Comparison of ENCODE assay signal across 8 cellular contexts in the genomic region with DNA sequence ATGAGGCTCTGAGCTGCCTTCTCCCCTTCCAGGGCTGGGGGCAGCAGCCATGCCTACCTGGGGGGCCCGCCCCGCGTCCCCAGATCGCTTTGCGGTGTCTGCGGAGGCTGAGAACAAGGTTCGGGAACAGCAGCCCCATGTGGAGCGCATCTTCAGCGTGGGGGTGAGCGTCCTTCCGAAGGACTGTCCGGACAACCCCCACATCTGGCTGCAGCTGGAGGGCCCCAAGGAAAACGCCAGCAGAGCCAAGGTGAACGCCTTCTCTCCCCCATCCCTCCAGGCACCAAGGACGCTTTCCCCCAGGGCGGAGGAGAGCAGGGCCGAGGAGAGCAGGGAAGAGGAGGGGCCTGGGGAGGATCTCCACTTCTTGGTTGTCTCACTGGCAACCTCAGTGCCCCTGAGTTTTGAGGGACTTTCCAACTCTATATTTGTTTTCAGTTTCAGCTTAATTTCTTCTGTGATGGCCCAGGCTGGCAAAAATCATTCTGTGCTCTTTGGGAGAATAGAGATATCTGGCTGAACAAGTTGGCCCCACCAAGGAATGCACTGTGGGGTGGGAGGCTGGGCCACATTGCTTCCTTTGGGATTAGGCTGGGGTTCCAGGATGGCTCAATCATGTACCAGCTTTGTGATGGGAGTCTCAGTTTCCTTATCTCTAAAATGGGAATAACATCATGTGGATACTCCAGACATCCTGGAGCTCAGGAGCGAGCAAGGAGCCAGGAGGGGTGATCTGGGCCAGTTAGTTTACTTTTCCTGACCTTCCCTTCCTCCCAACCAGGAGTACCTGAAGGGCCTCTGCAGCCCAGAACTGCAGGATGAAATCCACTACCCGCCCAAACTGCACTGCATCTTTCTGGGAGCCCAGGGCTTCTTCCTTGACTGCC. TPM values are rescaled to one million over a fixed set of nuclear protein-coding genes. Genes with fewer than 3 reads are reported as not detected.
DNase-seq lines count a peak whose midpoint lies in the region; ATAC-seq and TF ChIP-seq lines count a peak whose summit lies in the region.

No MANE protein-coding gene starts in this region.

- intact Hi-C loops in sciatic nerve (cut with DNase I): loop anchor here (5.0 to 10.0 kb wide), 3 partner anchors 64 to 186 kb away; a partner anchor contains a TSS

- no peak overlapping the region for H2AFZ ChIP-seq in MM.1S (ENCODE audit: low read length)

- no peaks in the 10 kb centered on the region for H4K20me1 ChIP-seq in MM.1S (ENCODE audit: insufficient read depth, low read length)

- H3K9me3 ChIP-seq in MM.1S (replicated peaks; ENCODE audit: insufficient read depth, low read length): no peaks in the 10 kb centered on the region

- peak overlapping the region; percentile 90 for H3K27ac ChIP-seq in MM.1S (ENCODE audit: low read length)

- H3K27me3 ChIP-seq in MM.1S (replicated peaks; ENCODE audit: insufficient read depth, low read length): no peaks in the 10 kb centered on the region

- H3K4me1 ChIP-seq in MM.1S (ENCODE audit: low read length): peaks cover 7% of the 10 kb centered on the region; the same call in 1 of the 2 replicates

- H3K9me2 ChIP-seq in MM.1S (replicated peaks; ENCODE audit: insufficient read depth, low read length): no peaks in the 10 kb centered on the region

- H3K79me2 ChIP-seq in MM.1S (ENCODE audit: low read length): peaks cover 23% of the 10 kb centered on the region

- peak; percentile 70 for ATAC-seq in sciatic nerve
- no peak for ATAC-seq in esophagus mucosa

- DNase-seq in activated gamma-delta T cell treated with Interleukin-2 at 50 U/mL for 16 hours (peak; percentile 26), activated gamma-delta T cell (lab: John Stamatoyannopoulos, UW) (no peak), MM.1S (peak; percentile 75), glomerular visceral epithelial cell (ENCODE audit: extremely low spot score) (peak; percentile 49), sciatic nerve (ENCODE audit: low spot score) (no peak), NCI-H82 (lab: John Stamatoyannopoulos, UW) (no peak)
- DNase-seq in activated T-helper 9 cell treated with anti-CD3 and anti-CD28 coated beads, Interleukin-2, amount 50 U/mL, for 16 hours (ENCODE audit: low read depth): peak; percentile 48

- H3K9ac ChIP-seq in MM.1S (ENCODE audit: low read length): peak overlapping the region; percentile 94

- peaks cover 14% of the 10 kb centered on the region for H3F3A ChIP-seq in MM.1S (ENCODE audit: insufficient read depth, low read length)

- no peaks in the 10 kb centered on the region for H3K36me3 ChIP-seq in MM.1S (replicated peaks; ENCODE audit: insufficient read depth, low read length)

- H3K4me3 ChIP-seq in MM.1S (ENCODE audit: low read length): peak overlapping the region; percentile 75

- peak overlapping the region; percentile 92 for H3K4me2 ChIP-seq in MM.1S (ENCODE audit: low read depth, low read length)

- no peak for TF ChIP-seq CTCF in MM.1S (IDR thresholded peaks at IDR 0.05; ENCODE audit: low read length)

RNA-seq across cellular contexts. Expression of a gene that starts 1.2 kb away (rescaled TPM):
- total RNA-seq in sciatic nerve (73.4 TPM), esophagus mucosa (32.0 TPM)

RNA-seq across cellular contexts. Expression of a gene that starts 1.5 kb away (rescaled TPM):
- 7.0 TPM for total RNA-seq in sciatic nerve
- total RNA-seq in esophagus mucosa: 0.44 TPM

RNA-seq across cellular contexts. Expression of a gene that starts 11.7 kb away (rescaled TPM):
- total RNA-seq in sciatic nerve (43.9 TPM), esophagus mucosa (23.8 TPM)

RNA-seq across cellular contexts. Expression of a gene that starts 32.1 kb away (rescaled TPM):
- total RNA-seq in sciatic nerve (20.0 TPM), esophagus mucosa (6.1 TPM)

Comparison
In these comparisons a context has a peak if more than half of its experiments do, and no peak if none do; other contexts are left out.
1. DNase-seq: peak in activated gamma-delta T cell treated with Interleukin-2 at 50 U/mL for 16 hours (single experiment), MM.1S (single experiment), activated T-helper 9 cell treated with anti-CD3 and anti-CD28 coated beads, Interleukin-2, amount 50 U/mL, for 16 hours (single experiment) and glomerular visceral epithelial cell (single experiment); none in activated gamma-delta T cell (single experiment), sciatic nerve (single experiment) and NCI-H82 (single experiment).